Comparison of ENCODE assay signal across 18 cellular contexts in the genomic region with DNA sequence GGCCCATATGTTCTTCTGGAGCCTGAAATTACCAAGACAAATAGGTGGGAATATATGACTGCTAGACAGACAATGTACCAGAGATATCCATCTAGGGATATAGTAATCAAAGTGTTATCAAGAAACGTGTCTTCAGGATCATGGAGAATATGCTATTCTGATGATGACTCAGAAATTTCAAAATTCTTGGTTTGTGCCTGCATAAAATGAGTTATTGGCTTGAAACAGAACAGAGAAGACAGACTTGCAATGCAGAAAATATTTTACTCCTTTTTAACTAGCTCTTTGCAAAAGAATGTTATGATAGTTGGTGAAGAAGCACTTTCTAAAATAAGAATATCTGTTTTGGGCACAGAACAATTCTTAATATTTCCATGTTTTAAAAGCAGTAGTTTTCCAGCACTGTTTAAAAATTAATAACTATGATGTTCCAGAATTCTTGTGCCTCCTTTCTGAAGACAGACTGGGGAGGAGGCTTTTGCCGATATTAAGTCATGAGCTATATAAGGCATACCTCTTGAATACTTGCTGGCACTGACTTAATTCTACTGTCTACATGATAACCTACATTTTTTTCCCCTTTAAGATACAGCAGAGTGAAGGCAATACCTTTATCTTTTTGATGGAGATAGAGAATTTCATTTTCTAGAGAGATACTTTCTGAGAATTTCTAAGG. TPM values are rescaled to one million over a fixed set of nuclear protein-coding genes. Genes with fewer than 3 reads are reported as not detected.
DNase-seq lines count a peak whose midpoint lies in the region; ATAC-seq, FAIRE-seq and TF ChIP-seq lines count a peak whose summit lies in the region.
"Had no signal": no experiment of that assay in that cellular context is flagged by ENCODE, and none has a peak within 500 bp of the region (broad histone marks: within the 10 kb centered on the region; RNA-seq: fewer than 3 reads in every experiment).

No MANE protein-coding gene starts in this region.

- peak overlapping the region; percentile 90 for H3K27ac Mint-ChIP-seq in MCF 10A (ENCODE audit: low read depth, unreplicated experiment)
- no peak overlapping the region for H3K27ac Mint-ChIP-seq in naive thymus-derived CD4-positive, alpha-beta T cell
- H3K27ac Mint-ChIP-seq: activated T-helper 1 cell treated with anti-CD3 and anti-CD28 coated beads, Interleukin-12 subunit alpha, Interleukin-12 subunit beta, Interleukin-2, Interleukin-4 antibody, amounts not matched to agents 30 ng/mL and 10 ng/mL and 1 ng/mL, durations not matched to agents 14 hours and 24 hours and 36 hours; CD4-positive, alpha-beta memory T cell; T-helper 1 cell treated with Interleukin-12 subunit alpha and Interleukin-12 subunit beta and Interleukin-4 antibody, amounts not matched to agents 30 μg/mL and 1 μg/mL, for 36 hours had no signal

- no peak overlapping the region for H3K9ac ChIP-seq in kidney (ENCODE audit: low read length in 2 of 2)

- H3K4me1 Mint-ChIP-seq in MCF 10A (ENCODE audit: insufficient read depth, unreplicated experiment), result peaks cover 36% of the 10 kb centered on the region
- peaks cover 0 to 6% (median 0%) of the 10 kb centered on the region in 7 donors for H3K4me1 Mint-ChIP-seq in naive thymus-derived CD4-positive, alpha-beta T cell

- BruUV-seq in MCF 10A (replicated peaks; lab: Mats Ljungman, UMichigan), result no TSS peak

- peak overlapping the region; percentile 79 for H3K27ac ChIP-seq in temporal lobe (ENCODE audit: low read depth, low read length)
- peak overlapping the region in 1 of 2 donors; percentile 41 for H3K27ac ChIP-seq in kidney (ENCODE audit: low read depth in 2 of 2, low read length in 2 of 2)
- H3K27ac ChIP-seq in naive thymus-derived CD4-positive, alpha-beta T cell (ENCODE audit: low read depth, low read length), result no peak overlapping the region
- H3K27ac ChIP-seq: epithelial cell of prostate had no signal

- TF ChIP-seq CTCF in MCF 10A (IDR thresholded peaks at IDR 0.05; ENCODE audit: unreplicated experiment), result no peak
- TF ChIP-seq CTCF in kidney (IDR thresholded peaks at IDR 0.05; ENCODE audit: borderline replicate concordance, extremely low read depth, insufficient read depth), result no peak
- no peak for TF ChIP-seq CTCF in D721Med (IDR thresholded peaks at IDR 0.05; ENCODE audit: insufficient read depth, missing control alignments)

- no peaks in the 10 kb centered on the region for H3K36me3 ChIP-seq in kidney (ENCODE audit: control insufficient read depth in 1 of 2, insufficient read depth in 2 of 2, low read length in 2 of 2)
- no peaks in the 10 kb centered on the region for H3K36me3 ChIP-seq in naive thymus-derived CD4-positive, alpha-beta T cell (ENCODE audit: control insufficient read depth in 2 of 3, insufficient read depth in 3 of 3, low read length in 3 of 3)

- no peaks in the 10 kb centered on the region for H3K27me3 ChIP-seq in naive thymus-derived CD4-positive, alpha-beta T cell (ENCODE audit: control insufficient read depth in 2 of 2, insufficient read depth in 2 of 2, low read length in 2 of 2)

- no peaks in the 10 kb centered on the region for H3K9me3 Mint-ChIP-seq in MCF 10A (ENCODE audit: unreplicated experiment)
- no peaks in the 10 kb centered on the region for H3K9me3 Mint-ChIP-seq in naive thymus-derived CD4-positive, alpha-beta T cell
- H3K9me3 Mint-ChIP-seq: activated T-helper 1 cell treated with anti-CD3 and anti-CD28 coated beads, Interleukin-12 subunit alpha, Interleukin-12 subunit beta, Interleukin-2, Interleukin-4 antibody, amounts not matched to agents 30 ng/mL and 10 ng/mL and 1 ng/mL, durations not matched to agents 14 hours and 24 hours and 36 hours; T-helper 1 cell treated with Interleukin-12 subunit alpha and Interleukin-12 subunit beta and Interleukin-4 antibody, amounts not matched to agents 30 μg/mL and 1 μg/mL, for 36 hours had no signal

- CTCF ChIA-PET in MCF 10A (lab: Yijun Ruan, JAX), result interaction anchor here (0.9 to 1.6 kb wide), 5 partner anchors 14 to 268 kb away, joined by 3 read pairs; no protein-coding TSS in a partner anchor
- CTCF ChIA-PET in naive thymus-derived CD4-positive, alpha-beta T cell (lab: Charles Lee), result no interaction called here

- H3K36me3 Mint-ChIP-seq in MCF 10A (ENCODE audit: insufficient read depth, unreplicated experiment), result no peaks in the 10 kb centered on the region
- no peaks in the 10 kb centered on the region for H3K36me3 Mint-ChIP-seq in naive thymus-derived CD4-positive, alpha-beta T cell
- H3K36me3 Mint-ChIP-seq: CD4-positive, alpha-beta memory T cell had no signal

- no peaks in the 10 kb centered on the region for H3K9me3 ChIP-seq in kidney (ENCODE audit: control insufficient read depth in 1 of 2, low read length in 2 of 2)
- H3K9me3 ChIP-seq in naive thymus-derived CD4-positive, alpha-beta T cell (ENCODE audit: control insufficient read depth in 2 of 3, low read length in 3 of 3), result no peaks in the 10 kb centered on the region

- H3K4me3 Mint-ChIP-seq in MCF 10A (ENCODE audit: unreplicated experiment), result peak overlapping the region; percentile 51
- no peak overlapping the region for H3K4me3 Mint-ChIP-seq in naive thymus-derived CD4-positive, alpha-beta T cell
- H3K4me3 Mint-ChIP-seq: activated T-helper 1 cell treated with anti-CD3 and anti-CD28 coated beads, Interleukin-12 subunit alpha, Interleukin-12 subunit beta, Interleukin-2, Interleukin-4 antibody, amounts not matched to agents 30 ng/mL and 10 ng/mL and 1 ng/mL, durations not matched to agents 14 hours and 24 hours and 36 hours; CD4-positive, alpha-beta memory T cell; T-helper 1 cell treated with Interleukin-12 subunit alpha and Interleukin-12 subunit beta and Interleukin-4 antibody, amounts not matched to agents 30 μg/mL and 1 μg/mL, for 36 hours had no signal

- H3K4me3 ChIP-seq in kidney (ENCODE audit: low read length in 2 of 2), result no peak overlapping the region
- no peak overlapping the region for H3K4me3 ChIP-seq in naive thymus-derived CD4-positive, alpha-beta T cell (ENCODE audit: low read length)

- no peaks in the 10 kb centered on the region for H3K27me3 Mint-ChIP-seq in MCF 10A (ENCODE audit: insufficient read depth, unreplicated experiment)
- peaks cover 2 to 21% (median 19%) of the 10 kb centered on the region in 5 donors for H3K27me3 Mint-ChIP-seq in naive thymus-derived CD4-positive, alpha-beta T cell

- intact Hi-C loops in MCF 10A (cut with micrococcal nuclease), result loop anchor here (5.0 kb wide), 1 partner anchor 274 kb away; a partner anchor contains a TSS
- intact Hi-C loops in kidney (cut with DNase I), result no loop called here
- intact Hi-C loops in naive thymus-derived CD4-positive, alpha-beta T cell (cut with micrococcal nuclease), result no loop called here

- FAIRE-seq in kidney (lab: Jason Lieb, UNC), result no peak
- no peak for FAIRE-seq in D721Med (lab: Jason Lieb, UNC)

- POLR2A ChIA-PET in MCF 10A (lab: Yijun Ruan, JAX), result interaction anchor here (0.7 to 2.8 kb wide), 18 partner anchors 10 to 371 kb away, joined by 3 to 15 read pairs (median 4); no protein-coding TSS in a partner anchor
- POLR2A ChIA-PET in naive thymus-derived CD4-positive, alpha-beta T cell (lab: Charles Lee), result no interaction called here

- H3K4me1 ChIP-seq in kidney (ENCODE audit: control insufficient read depth in 1 of 2, insufficient read depth in 1 of 2, low read depth in 1 of 2, low read length in 2 of 2), result peaks cover 6% of the 10 kb centered on the region in 2 donors
- H3K4me1 ChIP-seq in naive thymus-derived CD4-positive, alpha-beta T cell (ENCODE audit: control insufficient read depth in 2 of 2, insufficient read depth in 2 of 2, low read length in 2 of 2), result no peaks in the 10 kb centered on the region

- peak; percentile 81 for DNase-seq in HCEC 1CT
- DNase-seq in MCF 10A (ENCODE audit: unreplicated experiment), result peak; percentile 58
- DNase-seq in inferior parietal cortex (ENCODE audit: extremely low spot score), result peak; percentile 52
- DNase-seq in kidney, result no peak
- DNase-seq in D721Med (ENCODE audit: insufficient read length, low spot score), result no peak
- DNase-seq in naive thymus-derived CD4-positive, alpha-beta T cell, result no peak
- no peak for DNase-seq in stimulated activated CD4-positive, alpha-beta T cell treated with anti-CD3 and anti-CD28 coated beads, Interleukin-12 subunit alpha, Interleukin-12 subunit beta, amount 100 ng/mL, for 4 hours
- DNase-seq: activated CD4-positive, alpha-beta T cell treated with anti-CD3 and anti-CD28 coated beads for 48 hours; CD4-positive, alpha-beta memory T cell; NCI-H1105 treated with DMSO at 0.1 percent for 48 hours; NCI-H510A; OCI-M1; stimulated activated CD4-positive, alpha-beta T cell treated with anti-CD3 and anti-CD28 coated beads, Interleukin-4, amount 100 ng/mL, for 4 hours; stimulated activated naive CD4-positive, alpha-beta T cell had no signal

- ATAC-seq in naive thymus-derived CD4-positive, alpha-beta T cell, result no peak

RNA-seq across cellular contexts. Expression of a gene that starts 34.4 kb away (rescaled TPM):
- not detected in 2 replicates for total RNA-seq in MCF 10A (2022)
- total RNA-seq in temporal lobe, result 4.2 TPM
- total RNA-seq in kidney, result 2.3 TPM
- polyA plus RNA-seq in kidney (ENCODE audit: insufficient read depth, low read depth, low replicate concordance), result 1.5 TPM
- not detected for total RNA-seq in naive thymus-derived CD4-positive, alpha-beta T cell
- polyA plus RNA-seq in naive thymus-derived CD4-positive, alpha-beta T cell, result not detected
- total RNA-seq: activated T-helper 1 cell treated with anti-CD3 and anti-CD28 coated beads, Interleukin-12 subunit alpha, Interleukin-12 subunit beta, Interleukin-2, Interleukin-4 antibody, amounts not matched to agents 30 ng/mL and 10 ng/mL and 1 ng/mL, durations not matched to agents 14 hours and 24 hours and 36 hours; CD4-positive, alpha-beta memory T cell had no signal
- polyA plus RNA-seq: CD4-positive, alpha-beta memory T cell had no signal

Comparison
In these comparisons a context has a peak if more than half of its experiments do, and no peak if none do; other contexts are left out.
1. DNase-seq: peak in HCEC 1CT (single experiment), MCF 10A (single experiment) and inferior parietal cortex (single experiment); none in kidney (single experiment), D721Med (single experiment), naive thymus-derived CD4-positive, alpha-beta T cell (0 of 9) and stimulated activated CD4-positive, alpha-beta T cell treated with anti-CD3 and anti-CD28 coated beads, Interleukin-12 subunit alpha, Interleukin-12 subunit beta, amount 100 ng/mL, for 4 hours (single experiment).